Comparison of ENCODE assay signal across 29 cellular contexts in the genomic region with DNA sequence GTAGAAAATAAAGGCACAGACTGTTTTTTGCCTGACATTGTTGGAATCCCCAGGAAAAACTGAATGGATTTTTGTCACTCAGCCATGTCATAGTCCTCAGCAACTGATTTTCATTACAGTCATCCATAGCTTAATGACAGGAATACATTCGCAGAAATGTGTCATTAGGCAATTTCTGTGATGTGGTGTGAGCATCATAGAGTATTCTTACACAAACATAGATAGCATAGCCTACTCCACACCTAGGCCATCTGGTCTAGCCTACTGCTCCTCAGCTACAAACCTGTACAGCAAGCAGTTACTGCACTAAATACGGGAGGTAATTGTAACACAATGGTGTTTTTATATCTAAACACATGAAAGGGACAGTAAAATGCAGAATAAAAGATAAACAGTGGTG.
"Had no signal": no experiment of that assay in that cellular context is flagged by ENCODE, and none has a peak within 500 bp of the region (broad histone marks: within the 10 kb centered on the region; RNA-seq: fewer than 3 reads in every experiment).

No MANE protein-coding gene starts in this region.

- H3K4me3 ChIP-seq: lung, pancreas, psoas muscle, right atrium auricular region, thyroid gland had no signal

- DNase-seq: activated CD4-positive, alpha-beta T cell treated with anti-CD3 and anti-CD28 coated beads for 36 hours; activated CD4-positive, alpha-beta T cell treated with anti-CD3 and anti-CD28 coated beads, Interleukin-2, amount 50 U/mL, for 4 hours; activated CD8-positive, alpha-beta memory T cell treated with anti-CD3 and anti-CD28 coated beads for 24 hours; activated CD8-positive, alpha-beta memory T cell treated with anti-CD3 and anti-CD28 coated beads, Interleukin-2, amount 50 U/mL, for 48 hours; activated naive CD4-positive, alpha-beta T cell; activated naive CD8-positive, alpha-beta T cell treated with anti-CD3 and anti-CD28 coated beads for 36 hours; activated T-cell treated with anti-CD3 and anti-CD28 coated beads, Interleukin-2, amount 50 U/mL, for 4 hours; cerebellar nuclear complex; cortex of kidney; endodermal cell; foreskin keratinocyte; kidney; natural killer cell; pancreas; psoas muscle; stimulated activated CD4-positive, alpha-beta T cell treated with anti-CD3 and anti-CD28 coated beads, Interleukin-12 subunit alpha, Interleukin-12 subunit beta, amount 100 ng/mL, for 4 hours; stimulated activated CD4-positive, alpha-beta T cell treated with anti-CD3 and anti-CD28 coated beads, Interleukin-4, amount 100 ng/mL, for 4 hours; substantia nigra; T-helper 9 cell; thyroid gland had no signal

- H3K27ac Mint-ChIP-seq: activated CD4-positive, alpha-beta T cell treated with anti-CD3 and anti-CD28 coated beads for 36 hours; activated naive CD8-positive, alpha-beta T cell treated with anti-CD3 and anti-CD28 coated beads for 36 hours; activated T-helper 2 cell treated with anti-CD3 and anti-CD28 coated beads, Interferon-gamma antibody, Interleukin-2, Interleukin-4, amounts not matched to agents 10 μg/mL and 5 μg/mL and 100 μg/mL, durations not matched to agents 14 hours and 24 hours and 36 hours; endodermal cell; mesothelial cell of epicardium; natural killer cell; stimulated activated naive CD8-positive, alpha-beta T cell treated with anti-CD3 and anti-CD28 coated beads, Interleukin-15, Interleukin-2, amounts not matched to agents 100 ng/mL and 50 ng/mL, for 24 hours; WTC11 had no signal

- FAIRE-seq: kidney, pancreas had no signal

- H3K9me3 Mint-ChIP-seq: activated T-helper 2 cell treated with anti-CD3 and anti-CD28 coated beads, Interferon-gamma antibody, Interleukin-2, Interleukin-4, amounts not matched to agents 10 μg/mL and 5 μg/mL and 100 μg/mL, durations not matched to agents 14 hours and 24 hours and 36 hours; endodermal cell; stimulated activated naive CD8-positive, alpha-beta T cell treated with anti-CD3 and anti-CD28 coated beads, Interleukin-15, Interleukin-2, amounts not matched to agents 100 ng/mL and 50 ng/mL, for 24 hours; WTC11 had no signal

- H3K4me3 Mint-ChIP-seq: activated CD4-positive, alpha-beta T cell treated with anti-CD3 and anti-CD28 coated beads for 36 hours; activated naive CD8-positive, alpha-beta T cell treated with anti-CD3 and anti-CD28 coated beads for 36 hours; activated T-cell treated with anti-CD3 and anti-CD28 coated beads, Interleukin-2, amount 50 U/mL, for 4 hours; endodermal cell; mesothelial cell of epicardium; natural killer cell; stimulated activated naive CD8-positive, alpha-beta T cell treated with anti-CD3 and anti-CD28 coated beads, Interleukin-15, Interleukin-2, amounts not matched to agents 100 ng/mL and 50 ng/mL, for 24 hours; WTC11 had no signal

- H3K27ac ChIP-seq: epithelial cell of prostate, neutrophil, pancreas, psoas muscle, right atrium auricular region, thyroid gland had no signal

- H3K9me3 ChIP-seq: neutrophil, pancreas, psoas muscle, right atrium auricular region, thyroid gland had no signal

- H3K36me3 ChIP-seq: neutrophil, pancreas, right atrium auricular region, thyroid gland had no signal

- H3K27me3 ChIP-seq: foreskin keratinocyte, neutrophil, pancreas, right atrium auricular region, thyroid gland had no signal

- H3K27me3 Mint-ChIP-seq: activated CD4-positive, alpha-beta T cell treated with anti-CD3 and anti-CD28 coated beads for 36 hours; activated naive CD8-positive, alpha-beta T cell treated with anti-CD3 and anti-CD28 coated beads for 36 hours had no signal

- ATAC-seq: activated CD4-positive, alpha-beta T cell treated with anti-CD3 and anti-CD28 coated beads for 36 hours; activated T-cell treated with anti-CD3 and anti-CD28 coated beads, Interleukin-2, amount 50 U/mL, for 4 hours; left lobe of liver; natural killer cell; pancreas; psoas muscle; WTC11 had no signal

- H3K4me1 Mint-ChIP-seq: activated CD4-positive, alpha-beta T cell treated with anti-CD3 and anti-CD28 coated beads for 36 hours; activated naive CD8-positive, alpha-beta T cell treated with anti-CD3 and anti-CD28 coated beads for 36 hours; natural killer cell; WTC11 had no signal

- H3K4me1 ChIP-seq: pancreas, psoas muscle, right atrium auricular region, thyroid gland had no signal

- H3K36me3 Mint-ChIP-seq: natural killer cell, WTC11 had no signal
